25 cellular contexts compared by ENCODE assay signal in the genomic region with DNA sequence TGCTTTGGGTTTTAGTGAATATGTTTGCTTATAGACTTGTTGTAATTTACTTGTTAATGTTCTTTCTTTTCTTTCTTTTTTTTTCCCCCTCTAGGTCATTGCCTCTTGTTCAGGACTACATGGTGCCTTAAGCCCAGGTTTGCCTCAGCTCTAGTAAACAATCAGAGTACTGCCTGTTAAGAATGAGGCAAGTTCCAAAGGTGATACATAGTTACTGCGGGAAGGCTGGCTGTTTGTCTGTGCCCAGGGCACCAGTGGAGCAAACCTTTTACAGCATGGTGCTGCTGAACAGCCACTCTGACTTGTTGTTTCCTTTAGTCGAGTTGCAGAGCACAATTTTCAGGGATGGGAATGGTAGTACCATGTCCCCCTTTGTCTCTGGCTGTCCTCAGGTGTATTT.
"Had no signal": no experiment of that assay in that cellular context is flagged by ENCODE, and none has a peak within 500 bp of the region (broad histone marks: within the 10 kb centered on the region; RNA-seq: fewer than 3 reads in every experiment).

No MANE protein-coding gene starts in this region.

- H3K27me3 ChIP-seq: colonic mucosa, esophagus muscularis mucosa, esophagus squamous epithelium, foreskin keratinocyte, gastrocnemius medialis, gastroesophageal sphincter, heart left ventricle, heart right ventricle had no signal

- H3K9me3 ChIP-seq: colonic mucosa, esophagus squamous epithelium had no signal

- H3K27ac Mint-ChIP-seq: dendritic cell treated with granulocyte-macrophage colony-stimulating factor and Interleukin-4, amounts not matched to agents 40 ng/mL and 50 ng/mL, for 4 days; effector memory CD8-positive, alpha-beta T cell; endodermal cell had no signal

- H3K4me1 ChIP-seq: colonic mucosa, esophagus muscularis mucosa, esophagus squamous epithelium, foreskin keratinocyte, gastrocnemius medialis, gastroesophageal sphincter, heart left ventricle, heart right ventricle had no signal

- H3K27me3 Mint-ChIP-seq: dendritic cell treated with granulocyte-macrophage colony-stimulating factor and Interleukin-4, amounts not matched to agents 40 ng/mL and 50 ng/mL, for 4 days; effector memory CD8-positive, alpha-beta T cell had no signal

- DNase-seq: colonic mucosa; cortex of kidney; dermis blood vessel endothelial cell; dorsolateral prefrontal cortex; effector CD4-positive, alpha-beta T cell; effector CD8-positive, alpha-beta T cell; effector memory CD4-positive, alpha-beta T cell; effector memory CD8-positive, alpha-beta T cell; endodermal cell; erythroblast; esophagus squamous epithelium; foreskin fibroblast; foreskin keratinocyte; foreskin melanocyte; gastrocnemius medialis; glutamatergic neuron; head of caudate nucleus; heart left ventricle; heart right ventricle had no signal

- H3K9me3 Mint-ChIP-seq: endodermal cell had no signal

- H3K4me1 Mint-ChIP-seq: endodermal cell had no signal

- H3K4me3 Mint-ChIP-seq: dendritic cell treated with granulocyte-macrophage colony-stimulating factor and Interleukin-4, amounts not matched to agents 40 ng/mL and 50 ng/mL, for 4 days; effector memory CD8-positive, alpha-beta T cell; endodermal cell had no signal

- H3K27ac ChIP-seq: colonic mucosa, coronary artery, dorsolateral prefrontal cortex, epithelial cell of prostate, esophagus muscularis mucosa, esophagus squamous epithelium, foreskin keratinocyte, gastrocnemius medialis, gastroesophageal sphincter, heart left ventricle, heart right ventricle had no signal

- ATAC-seq: effector memory CD8-positive, alpha-beta T cell; esophagus mucosa; foreskin keratinocyte; gastrocnemius medialis; gastroesophageal sphincter; heart left ventricle; heart right ventricle had no signal
